In the genomic region with DNA sequence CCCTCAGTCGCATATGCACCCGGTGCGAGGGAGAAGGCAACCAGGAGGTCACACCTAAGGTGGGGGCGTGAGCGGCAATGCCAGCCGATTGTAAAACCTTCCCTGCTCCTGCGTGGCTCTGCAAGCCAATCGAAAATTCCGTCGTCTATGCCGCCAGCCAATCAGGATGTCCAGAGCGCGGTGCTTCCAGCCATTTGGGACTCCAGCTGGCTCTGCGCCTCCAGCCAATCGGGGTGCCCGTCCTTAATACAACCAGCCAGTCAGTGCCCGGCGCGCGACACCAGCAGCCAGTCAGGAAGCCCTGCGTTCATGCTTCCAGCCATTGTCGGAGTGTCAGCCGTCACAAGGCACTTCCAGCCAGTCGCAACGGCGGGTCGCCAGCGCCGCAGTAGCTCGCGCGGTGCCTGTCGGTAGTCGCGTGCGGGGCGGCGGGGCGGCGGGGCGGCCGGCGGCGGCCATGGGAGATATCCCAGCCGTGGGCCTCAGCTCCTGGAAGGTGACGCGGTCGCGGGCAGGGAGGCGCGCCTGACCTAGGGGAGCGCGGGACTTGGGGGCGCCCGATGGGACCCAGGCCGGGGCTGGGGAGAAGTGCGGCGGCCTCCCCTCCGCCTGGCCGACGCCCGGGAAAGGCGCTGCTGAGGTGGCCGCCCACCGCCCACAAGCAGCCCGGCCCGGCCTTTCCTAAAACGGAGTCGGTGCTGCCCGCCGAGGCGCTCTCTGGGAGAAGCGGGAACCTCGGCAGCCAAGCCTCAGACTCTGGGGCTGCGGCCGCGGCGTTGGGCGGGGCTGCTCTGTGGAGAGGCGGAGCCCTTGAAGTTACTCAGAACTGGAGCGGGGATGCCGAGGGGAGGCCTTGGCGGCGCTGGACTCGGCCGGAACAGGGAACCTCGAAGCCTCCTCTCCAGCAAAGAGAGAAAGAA, we compare ENCODE assay signal across 8 cellular contexts. TPM values are rescaled to one million over a fixed set of nuclear protein-coding genes. Genes with fewer than 3 reads are reported as not detected.
DNase-seq lines count a peak whose midpoint lies in the region; ATAC-seq, FAIRE-seq and TF ChIP-seq lines count a peak whose summit lies in the region.

A gene (plus strand): TSS at position 340 of the 920 bp plus-strand sequence. CDS start 118 bp downstream, at position 458.

- H3K9me3 Mint-ChIP-seq in activated CD4-positive, alpha-beta T cell treated with anti-CD3 and anti-CD28 coated beads, Interleukin-2, amount 10 ng/mL, durations not matched to agents 7 days and 5 days: no peaks in the 10 kb centered on the region

- H3K27ac ChIP-seq in cingulate gyrus (ENCODE audit: low read depth, low read length): peak within 1 kb of the TSS; percentile 35
- H3K27ac ChIP-seq in keratinocyte (ENCODE audit: control insufficient read depth, insufficient read depth, low read length): peak within 1 kb of the TSS; percentile 38
- peak within 1 kb of the TSS; percentile 22 to 92 (median 86) for H3K27ac ChIP-seq in spleen

- POLR2A ChIA-PET in activated CD4-positive, alpha-beta T cell treated with anti-CD3 and anti-CD28 coated beads, Interleukin-2, amount 10 ng/mL, durations not matched to agents 7 days and 5 days (lab: Charles Lee): interaction anchor here (0.6 kb wide), 1 partner anchor 46 kb away, joined by 3 read pairs; no protein-coding TSS in a partner anchor

- ATAC-seq in GM19463 (IDR thresholded peaks at IDR 0.05; ENCODE audit: unreplicated experiment) (peak; percentile 70), HG03520 (IDR thresholded peaks at IDR 0.05; ENCODE audit: unreplicated experiment) (no peak)

- peak within 1 kb of the TSS; percentile 62 for H2AFZ ChIP-seq in keratinocyte (ENCODE audit: control insufficient read depth, low read length)

- intact Hi-C loops in spleen (cut with DNase I; ENCODE audit: low total_unique reads): no loop called here

- no peak for TF ChIP-seq POLR2A in spleen (IDR thresholded peaks at IDR 0.05)

- no peak for TF ChIP-seq CTCF in keratinocyte (optimal IDR thresholded peaks at IDR 0.05 in 1 of 3, IDR thresholded peaks at IDR 0.05 in 1 of 3, conservative IDR thresholded peaks at IDR 0.05 in 1 of 3; ENCODE audit: extremely low read depth in 1 of 3, insufficient read depth in 2 of 3, low read length in 3 of 3)
- no peak for TF ChIP-seq CTCF in spleen (IDR thresholded peaks at IDR 0.05 in 8 of 11, conservative IDR thresholded peaks at IDR 0.05 in 3 of 11)

- dilution Hi-C loops in keratinocyte (cut with MboI; ENCODE audit: extremely low pct_ligation_motif_present, low sequenced_read_pairs): no loop called here

- no peaks in the 10 kb centered on the region for H3K36me3 ChIP-seq in keratinocyte (ENCODE audit: control insufficient read depth in 2 of 2, extremely low read depth in 1 of 2, insufficient read depth in 2 of 2, low read length in 2 of 2)
- no peaks in the 10 kb centered on the region for H3K36me3 ChIP-seq in spleen

- CTCF ChIA-PET in activated CD4-positive, alpha-beta T cell treated with anti-CD3 and anti-CD28 coated beads, Interleukin-2, amount 10 ng/mL, durations not matched to agents 7 days and 5 days (lab: Charles Lee): interaction anchor here (2.2 to 4.4 kb wide), 3 partner anchors 10 to 24 kb away, joined by 5 to 27 read pairs (median 8); no protein-coding TSS in a partner anchor

- H3K4me2 ChIP-seq in keratinocyte (ENCODE audit: control insufficient read depth, extremely low read depth, insufficient read depth, low read depth, low read length): peak within 1 kb of the TSS; percentile 55

- WGBS in spleen, 5 donors: 11 to 30% (median 15%) methylated on average over 37 to 87 of the region's 87 CpGs

- H3K36me3 Mint-ChIP-seq in activated CD4-positive, alpha-beta T cell treated with anti-CD3 and anti-CD28 coated beads, Interleukin-2, amount 10 ng/mL, durations not matched to agents 7 days and 5 days (ENCODE audit: low read depth): peaks cover 16% of the 10 kb centered on the region

- H3K9me1 ChIP-seq in keratinocyte (ENCODE audit: control insufficient read depth, extremely low read depth, insufficient read depth, low read length): no peaks in the 10 kb centered on the region

- H3K79me2 ChIP-seq in keratinocyte (ENCODE audit: control insufficient read depth, insufficient read depth, low read length): no peaks in the 10 kb centered on the region

- H3K9me3 ChIP-seq in keratinocyte (ENCODE audit: control insufficient read depth, low read depth, low read length) (no peaks in the 10 kb centered on the region), spleen (no peaks in the 10 kb centered on the region)

- H3K4me3 ChIP-seq in keratinocyte (ENCODE audit: control insufficient read depth in 2 of 3, extremely low read depth in 1 of 3, insufficient read depth in 2 of 3, low read depth in 1 of 3, low read length in 3 of 3) (peak within 1 kb of the TSS; percentile 43 to 51 (median 50)), spleen (peak within 1 kb of the TSS; percentile 20 to 68 (median 50))

- peaks cover 19% of the 10 kb centered on the region for H3K27me3 Mint-ChIP-seq in activated CD4-positive, alpha-beta T cell treated with anti-CD3 and anti-CD28 coated beads, Interleukin-2, amount 10 ng/mL, durations not matched to agents 7 days and 5 days

- H3K4me1 ChIP-seq in keratinocyte (ENCODE audit: control insufficient read depth, extremely low read depth, insufficient read depth, low read length): peaks cover 4% of the 10 kb centered on the region
- H3K4me1 ChIP-seq in spleen: peaks cover 0 to 20% (median 6%) of the 10 kb centered on the region in 6 donors

- DNase-seq in NCI-H1092 (lab: John Stamatoyannopoulos, UW) (peak; percentile 44), keratinocyte (ENCODE audit: low read depth, low spot score) (no peak), spleen (peak; percentile 91), NCI-H146 (lab: John Stamatoyannopoulos, UW) (no peak)
- peak; percentile 92 for DNase-seq in activated CD4-positive, alpha-beta T cell treated with anti-CD3 and anti-CD28 coated beads, Interleukin-2, amount 10 ng/mL, durations not matched to agents 7 days and 5 days

- H3K9ac ChIP-seq in keratinocyte (ENCODE audit: control insufficient read depth, extremely low read depth, insufficient read depth, low read length): peak within 1 kb of the TSS; percentile 60

- FAIRE-seq in keratinocyte (lab: Jason Lieb, UNC): peak; percentile 46

- peak within 1 kb of the TSS; percentile 79 for H3K4me3 Mint-ChIP-seq in activated CD4-positive, alpha-beta T cell treated with anti-CD3 and anti-CD28 coated beads, Interleukin-2, amount 10 ng/mL, durations not matched to agents 7 days and 5 days

- H3K4me1 Mint-ChIP-seq in activated CD4-positive, alpha-beta T cell treated with anti-CD3 and anti-CD28 coated beads, Interleukin-2, amount 10 ng/mL, durations not matched to agents 7 days and 5 days: peaks cover 28% of the 10 kb centered on the region

- no peaks in the 10 kb centered on the region for H4K20me1 ChIP-seq in keratinocyte (ENCODE audit: control insufficient read depth, extremely low read depth, insufficient read depth, low read length)

- H3K27me3 ChIP-seq in keratinocyte (ENCODE audit: control insufficient read depth, extremely low read depth, insufficient read depth, low read length) (no peaks in the 10 kb centered on the region), spleen (replicated peaks in 1 of 7) (peaks cover 0 to 37% (median 6%) of the 10 kb centered on the region in 7 donors)

- peak within 1 kb of the TSS; percentile 86 for H3K27ac Mint-ChIP-seq in activated CD4-positive, alpha-beta T cell treated with anti-CD3 and anti-CD28 coated beads, Interleukin-2, amount 10 ng/mL, durations not matched to agents 7 days and 5 days

RNA-seq across cellular contexts. Expression of the gene that starts here (rescaled TPM):
- total RNA-seq in activated CD4-positive, alpha-beta T cell treated with anti-CD3 and anti-CD28 coated beads, Interleukin-2, amount 10 ng/mL, durations not matched to agents 7 days and 5 days: 10 to 100 TPM; 11.2 to 13.8 TPM
- polyA plus RNA-seq in keratinocyte (1.0 to 1.9 TPM (median 1.9 TPM) in 3 replicates), spleen (1 to 10 TPM in 2 of 3 donors, under 1 TPM in 1; 0.58 to 1.5 (median 1.2) TPM)
- polyA plus RNA-seq in keratinocyte (2011; ENCODE audit: low read depth): not detected
- polyA plus RNA-seq in keratinocyte (2011; cell fraction: cytosol; rRNA removed): 0.79 and 1.1 TPM in 2 replicates
- 1.6 and 3.9 TPM in 2 replicates for polyA plus RNA-seq in keratinocyte (2011; cell fraction: nucleus; rRNA removed)
- polyA plus RNA-seq in keratinocyte (2012; ENCODE audit: low replicate concordance): 0.42 and 1.0 TPM in 2 replicates
- 2.2 to 3.6 TPM (median 3.5 TPM) in 3 replicates for polyA minus RNA-seq in keratinocyte
- polyA minus RNA-seq in keratinocyte (2011; cell fraction: cytosol; rRNA and poly(A)+ RNA removed): not detected
- 1.5 and 2.3 TPM in 2 replicates for polyA minus RNA-seq in keratinocyte (2011; cell fraction: nucleus; rRNA and poly(A)+ RNA removed)
- 10 to 100 TPM in 2 of 7 donors, 1 to 10 TPM in 5; 1.3 to 11.1 (median 7.2) TPM for total RNA-seq in spleen

Comparison
In these comparisons a context has a peak if more than half of its experiments do, and no peak if none do; other contexts are left out.
1. DNase-seq: peak in NCI-H1092 (single experiment), activated CD4-positive, alpha-beta T cell treated with anti-CD3 and anti-CD28 coated beads, Interleukin-2, amount 10 ng/mL, durations not matched to agents 7 days and 5 days (single experiment) and spleen (single experiment); none in keratinocyte (single experiment) and NCI-H146 (single experiment).
2. H3K27ac ChIP-seq: peak in every context shown above with its lines; median percentile 86 in spleen; 38 in keratinocyte; 35 in cingulate gyrus.